16 cellular contexts compared by ENCODE assay signal in genomic region chr3:45748068-45748467, GRCh38. TPM values are rescaled to one million over a fixed set of nuclear protein-coding genes. Genes with fewer than 3 reads are reported as not detected.
DNase-seq lines count a peak whose midpoint lies in the region; ATAC-seq and TF ChIP-seq lines count a peak whose summit lies in the region.
"Had no signal": no experiment of that assay in that cellular context is flagged by ENCODE, and none has a peak within 500 bp of the region (broad histone marks: within the 10 kb centered on the region; RNA-seq: fewer than 3 reads in every experiment).

No MANE protein-coding gene starts in this region.

- TF ChIP-seq CTCF in H9 (conservative IDR thresholded peaks at IDR 0.05) (no peak), PC-3 (conservative IDR thresholded peaks at IDR 0.05; ENCODE audit: low read depth, low read length) (no peak), epithelial cell of esophagus (IDR thresholded peaks at IDR 0.05; ENCODE audit: insufficient read depth, low read depth, low read length, missing control alignments) (no peak), psoas muscle (IDR thresholded peaks at IDR 0.05) (no peak)

- H2AFZ ChIP-seq in H9 (ENCODE audit: low read length) (no peak overlapping the region), PC-3 (ENCODE audit: low read length) (no peak overlapping the region)

- H3K27me3 Mint-ChIP-seq in H9 (ENCODE audit: low read depth) = no peaks in the 10 kb centered on the region; the same call in 1 of the 2 replicates
- H3K27me3 Mint-ChIP-seq: CD4-positive, CD25-positive, alpha-beta regulatory T cell had no signal

- no peaks in the 10 kb centered on the region for H3F3A ChIP-seq in PC-3 (ENCODE audit: low read length, unreplicated experiment)

- no peak overlapping the region for H2BK15ac ChIP-seq in H9 (ENCODE audit: low read depth, low read length)

- no peak overlapping the region for H3T11ph ChIP-seq in H9 (ENCODE audit: low read length)

- H3K4me2 ChIP-seq in H9 (ENCODE audit: insufficient read depth, insufficient read length, low read length) (no peak overlapping the region), PC-3 (ENCODE audit: low read length) (no peak overlapping the region)

- H3K4me3 Mint-ChIP-seq in H9 = no peak overlapping the region
- H3K4me3 Mint-ChIP-seq: CD4-positive, CD25-positive, alpha-beta regulatory T cell had no signal

- POLR2A ChIA-PET in PC-3 (lab: Charles Lee; ENCODE audit: unreplicated experiment) = no interaction called here

- H3K4ac ChIP-seq in H9 (ENCODE audit: low read depth, low read length) = no peak overlapping the region

- no peak for DNase-seq in H9
- no peak for DNase-seq in PC-3
- peak; percentile 73 for DNase-seq in epithelial cell of esophagus (ENCODE audit: low read depth)
- no peak for DNase-seq in psoas muscle
- no peak for DNase-seq in NCI-H526 treated with DMSO at 0.1 percent for 48 hours (lab: John Stamatoyannopoulos, UW)
- DNase-seq in ureter (ENCODE audit: low spot score) = no peak
- no peak for DNase-seq in dermis blood vessel endothelial cell
- DNase-seq: ACHN; CD4-positive, CD25-positive, alpha-beta regulatory T cell; DMS79 treated with DMSO at 0.1 percent for 48 hours; GOT3; NCI-H187 treated with DMSO at 0.1 percent for 48 hours; NCI-H524; RPMI8226 had no signal

- no peak overlapping the region for H3K23ac ChIP-seq in H9 (ENCODE audit: insufficient read length, low read depth, low read length)

- H4K8ac ChIP-seq in H9 (replicated peaks; ENCODE audit: insufficient read length, low read depth, low read length) = no peak overlapping the region

- no peak overlapping the region for H2AK5ac ChIP-seq in H9 (ENCODE audit: insufficient read length, low read length)

- H3K27me3 ChIP-seq in H9 (ENCODE audit: insufficient read depth, low read length) (no peaks in the 10 kb centered on the region), PC-3 (ENCODE audit: low read length) (no peaks in the 10 kb centered on the region), psoas muscle (ENCODE audit: insufficient read depth in 3 of 3, low read length in 2 of 3) (no peaks in the 10 kb centered on the region)

- ATAC-seq in PC-3 (peak; percentile 22; the same call in 1 of the 2 replicates), psoas muscle (peak; percentile 69 to 82 (median 79))

- H3K36me3 ChIP-seq in PC-3 (ENCODE audit: low read depth, low read length) (no peaks in the 10 kb centered on the region; the same call in 1 of the 2 replicates), psoas muscle (ENCODE audit: insufficient read depth in 1 of 2, low read depth in 1 of 2) (peaks cover 3 to 32% of the 10 kb centered on the region in 2 donors)

- no peaks in the 10 kb centered on the region for H3K23me2 ChIP-seq in H9 (ENCODE audit: insufficient read length, low read depth, low read length, poor library complexity, severe bottlenecking)

- no peaks in the 10 kb centered on the region for H3K79me1 ChIP-seq in H9 (ENCODE audit: insufficient read depth, low read depth, low read length, poor library complexity, severe bottlenecking)

- H3K27ac Mint-ChIP-seq in H9 = peak overlapping the region in 2 of 3 experiments; percentile 71 to 92; a peak in 1 of 7 replicates

- no peak overlapping the region for H4K5ac ChIP-seq in H9 (ENCODE audit: insufficient read length, low read depth, low read length)

- no peak overlapping the region for H3K14ac ChIP-seq in H9 (ENCODE audit: insufficient read depth, low read length)

- H3K4me1 Mint-ChIP-seq in H9 = peaks cover 18 to 20% of the 10 kb centered on the region in 2 experiments

- H3K4me3 ChIP-seq in PC-3 (ENCODE audit: low read length) = no peak overlapping the region
- H3K4me3 ChIP-seq in epithelial cell of esophagus (ENCODE audit: low read length) = no peak overlapping the region
- no peak overlapping the region for H3K4me3 ChIP-seq in psoas muscle

- no peak overlapping the region for H3K56ac ChIP-seq in H9 (ENCODE audit: insufficient read length, low read depth, low read length)

- H3K9me2 ChIP-seq in PC-3 (replicated peaks; ENCODE audit: low read length) = no peaks in the 10 kb centered on the region

- H2BK12ac ChIP-seq in H9 (ENCODE audit: insufficient read length, low read depth, low read length) = no peak overlapping the region

- no peak overlapping the region for H2BK5ac ChIP-seq in H9 (ENCODE audit: insufficient read length, low read length)

- H4K20me1 ChIP-seq in H9 (ENCODE audit: control insufficient read depth, insufficient read depth, insufficient read length) (no peaks in the 10 kb centered on the region), PC-3 (ENCODE audit: low read length) (no peaks in the 10 kb centered on the region)

- H3K9me3 ChIP-seq in H9 (ENCODE audit: control insufficient read depth, low read depth, low read length) (no peaks in the 10 kb centered on the region), PC-3 (ENCODE audit: low read length) (no peaks in the 10 kb centered on the region), psoas muscle (no peaks in the 10 kb centered on the region)

- H3K9ac ChIP-seq in H9 (ENCODE audit: extremely low read depth, insufficient read length, low read length) (no peak overlapping the region), PC-3 (ENCODE audit: low read length) (no peak overlapping the region)

- H3K79me2 ChIP-seq in H9 (ENCODE audit: insufficient read depth, low read length) (no peaks in the 10 kb centered on the region), PC-3 (ENCODE audit: low read length) (no peaks in the 10 kb centered on the region)

- peaks cover 10 to 38% (median 35%) of the 10 kb centered on the region in 3 experiments for H3K36me3 Mint-ChIP-seq in H9 (ENCODE audit: insufficient read depth in 1 of 3, low read depth in 3 of 3)

- H2BK120ac ChIP-seq in H9 (ENCODE audit: low read depth, low read length, poor library complexity, severe bottlenecking) = no peak overlapping the region

- H3K9me3 Mint-ChIP-seq in H9 = no peaks in the 10 kb centered on the region
- H3K9me3 Mint-ChIP-seq: CD4-positive, CD25-positive, alpha-beta regulatory T cell had no signal

- no TSS peak for BruUV-seq in PC-3 (replicated peaks; lab: Mats Ljungman, UMichigan)

- no CpG with 5 or more reads among the region's 8 CpGs for WGBS in H9 (ENCODE audit: extremely low coverage, insufficient read length, low lambda C conversion rate)
- WGBS in psoas muscle, 3 donors = 39 to 50% (median 41%) methylated on average over 8 of the region's 8 CpGs

- CTCF ChIA-PET in PC-3 (lab: Charles Lee) = interaction anchor here (0.6 kb wide), 1 partner anchor 66 kb away, joined by 3 read pairs; no protein-coding TSS in a partner anchor

- H4K91ac ChIP-seq in H9 (ENCODE audit: insufficient read length, low read depth, low read length) = no peak overlapping the region

- H3K27ac ChIP-seq in H9 (ENCODE audit: insufficient read length, low read depth, low read length) (no peak overlapping the region), PC-3 (ENCODE audit: low read length) (no peak overlapping the region), psoas muscle (peak overlapping the region; percentile 36)

- H3K4me1 ChIP-seq in H9 (ENCODE audit: insufficient read depth, low read length) = no peaks in the 10 kb centered on the region
- no peaks in the 10 kb centered on the region for H3K4me1 ChIP-seq in PC-3 (ENCODE audit: insufficient read depth, low read length)
- H3K4me1 ChIP-seq in psoas muscle = no peaks in the 10 kb centered on the region

- intact Hi-C loops in PC-3 (cut with micrococcal nuclease) = no loop called here
- intact Hi-C loops in psoas muscle (cut with DNase I) = no loop called here

- no peak overlapping the region for H3K18ac ChIP-seq in H9 (ENCODE audit: insufficient read length, low read depth, low read length)

- no peak overlapping the region for H2BK20ac ChIP-seq in H9 (ENCODE audit: low read depth, low read length, poor library complexity, severe bottlenecking)

RNA-seq across cellular contexts. Expression of gene SLC6A20, which starts 48.3 kb away (rescaled TPM):
- 0.09 and 0.20 TPM in 2 replicates for total RNA-seq in H9 (2021)
- not detected in 2 replicates for total RNA-seq in PC-3 (2014; rRNA removed)
- under 1 TPM; 0.27 to 0.69 (median 0.59) TPM for total RNA-seq in psoas muscle
- under 1 TPM; 0.10 to 0.42 (median 0.37) TPM for polyA plus RNA-seq in psoas muscle
- not detected for total RNA-seq in ureter
- not detected in 2 replicates for total RNA-seq in dermis blood vessel endothelial cell
- total RNA-seq: CD4-positive, CD25-positive, alpha-beta regulatory T cell; OCI-LY7; SK-MEL-5 had no signal

RNA-seq across cellular contexts. Expression of gene SACM1L, which starts 58.9 kb away (rescaled TPM):
- total RNA-seq in H9 (2021) (52.8 and 54.7 TPM in 2 replicates), PC-3 (2014; rRNA removed) (30.1 and 46.7 TPM in 2 replicates), psoas muscle (10 to 100 TPM; 13.1 to 18.1 (median 14.5) TPM), ureter (62.5 TPM), dermis blood vessel endothelial cell (48.5 and 51.0 TPM in 2 replicates)
- 10 to 100 TPM in 2 of 3 donors, 1 to 10 TPM in 1; 7.5 to 14.2 (median 13.3) TPM for polyA plus RNA-seq in psoas muscle
